9 cellular contexts compared by ENCODE assay signal in the genomic region with DNA sequence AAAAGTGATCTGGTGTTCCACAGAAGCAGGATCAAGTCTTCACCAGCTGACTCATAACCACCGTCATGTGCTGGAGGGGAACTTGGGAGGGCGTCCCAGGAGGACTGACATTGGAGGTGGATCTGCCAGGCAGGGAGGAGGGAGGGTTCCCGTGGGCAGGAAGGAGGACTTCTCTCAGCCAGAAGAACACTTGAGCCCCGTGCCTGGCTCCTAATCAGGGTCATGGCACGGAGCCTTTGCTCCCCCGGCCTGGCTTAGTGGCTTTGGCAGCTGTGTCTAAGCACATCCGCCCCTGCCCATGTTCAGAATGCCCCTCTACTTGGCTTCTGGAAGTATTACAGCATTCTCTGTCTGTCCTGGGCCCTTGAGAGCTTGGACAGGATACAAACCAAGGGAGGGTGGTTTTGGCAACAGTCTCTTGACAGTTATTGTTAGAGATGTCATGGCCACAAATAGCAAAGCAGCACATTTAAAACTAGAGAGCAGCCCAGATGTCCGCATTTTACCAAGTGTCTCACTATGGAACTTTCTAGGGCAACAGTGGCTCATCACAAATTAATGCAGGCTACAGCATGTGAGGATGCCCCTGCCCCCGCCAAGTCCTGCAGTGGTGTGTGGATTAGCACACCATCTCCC. TPM values are rescaled to one million over a fixed set of nuclear protein-coding genes. Genes with fewer than 3 reads are reported as not detected.
DNase-seq lines count a peak whose midpoint lies in the region; ATAC-seq and TF ChIP-seq lines count a peak whose summit lies in the region.
"Had no signal": no experiment of that assay in that cellular context is flagged by ENCODE, and none has a peak within 500 bp of the region (broad histone marks: within the 10 kb centered on the region; RNA-seq: fewer than 3 reads in every experiment).

No MANE protein-coding gene starts in this region.

- H3K9me3 ChIP-seq in lower lobe of right lung (no peaks in the 10 kb centered on the region), testis (no peaks in the 10 kb centered on the region)
- no peaks in the 10 kb centered on the region for H3K9me3 ChIP-seq in CD8-positive, alpha-beta T cell (ENCODE audit: low read length)

- H3K36me3 ChIP-seq in lower lobe of right lung (peaks cover 81% of the 10 kb centered on the region), testis (ENCODE audit: low read depth, missing control alignments) (no peaks in the 10 kb centered on the region)
- H3K36me3 ChIP-seq in CD8-positive, alpha-beta T cell (ENCODE audit: insufficient read depth, low read length), result peaks cover 27% of the 10 kb centered on the region

- intact Hi-C loops in lower lobe of right lung (cut with DNase I), result no loop called here
- intact Hi-C loops in testis (cut with DNase I; ENCODE audit: low total_unique reads), result no loop called here
- intact Hi-C loops in CD8-positive, alpha-beta T cell (cut with DNase I, micrococcal nuclease), result no loop called here

- no peak overlapping the region for H3K27ac Mint-ChIP-seq in CD8-positive, alpha-beta T cell

- 51 to 52% methylated on average over 5 to 9 of the region's 9 CpGs for WGBS in testis, 2 donors

- H3K36me3 Mint-ChIP-seq in CD8-positive, alpha-beta T cell, result peaks cover 75% of the 10 kb centered on the region

- peaks cover 13% of the 10 kb centered on the region for H3K4me1 ChIP-seq in lower lobe of right lung
- peaks cover 7% of the 10 kb centered on the region for H3K4me1 ChIP-seq in testis
- no peaks in the 10 kb centered on the region for H3K4me1 ChIP-seq in CD8-positive, alpha-beta T cell (ENCODE audit: insufficient read depth, low read length)

- ATAC-seq in lower lobe of right lung, result peak; percentile 80 to 81
- no peak for ATAC-seq in CD8-positive, alpha-beta T cell

- no peaks in the 10 kb centered on the region for H3K27me3 Mint-ChIP-seq in CD8-positive, alpha-beta T cell (ENCODE audit: low read depth)

- H3K4me3 Mint-ChIP-seq in CD8-positive, alpha-beta T cell, result no peak overlapping the region

- H3K27ac ChIP-seq in cingulate gyrus (ENCODE audit: low read depth, low read length) (peak overlapping the region; percentile 60), lower lobe of right lung (peak overlapping the region; percentile 53), testis (peak overlapping the region; percentile 2 to 60)
- no peak overlapping the region for H3K27ac ChIP-seq in CD8-positive, alpha-beta T cell (ENCODE audit: low read depth, low read length)

- POLR2A ChIA-PET in CD8-positive, alpha-beta T cell (lab: Charles Lee), result no interaction called here

- no peaks in the 10 kb centered on the region for H3K27me3 ChIP-seq in lower lobe of right lung (ENCODE audit: low read depth)
- H3K27me3 ChIP-seq in testis, result no peaks in the 10 kb centered on the region
- H3K27me3 ChIP-seq in CD8-positive, alpha-beta T cell (ENCODE audit: insufficient read depth, low read length), result no peaks in the 10 kb centered on the region

- no peak overlapping the region for H3K4me3 ChIP-seq in lower lobe of right lung
- no peak overlapping the region for H3K4me3 ChIP-seq in testis
- H3K4me3 ChIP-seq in CD8-positive, alpha-beta T cell (ENCODE audit: low read depth, low read length), result no peak overlapping the region

- TF ChIP-seq POLR2A in testis (IDR thresholded peaks at IDR 0.05), result no peak

- TF ChIP-seq CTCF in lower lobe of right lung (IDR thresholded peaks at IDR 0.05), result no peak
- no peak for TF ChIP-seq CTCF in testis (IDR thresholded peaks at IDR 0.05)
- no peak for TF ChIP-seq CTCF in CD8-positive, alpha-beta T cell (IDR thresholded peaks at IDR 0.05)

- H3K4me1 Mint-ChIP-seq in CD8-positive, alpha-beta T cell (ENCODE audit: low read depth), result peaks cover 6% of the 10 kb centered on the region

- DNase-seq in M059J (ENCODE audit: low read depth) (peak; percentile 80), lower lobe of right lung (peak; percentile 55), testis (peak; percentile 74), cortex of kidney (lab: John Stamatoyannopoulos, UW) (no peak), NCI-H69 (lab: John Stamatoyannopoulos, UW) (no peak), cerebellar nuclear complex (lab: John Stamatoyannopoulos, UW) (no peak)
- DNase-seq in CD8-positive, alpha-beta T cell, result no peak
- DNase-seq: NK-92 treated with Interleukin-12 subunit alpha and Interleukin-12 subunit beta, amount 100 ng/mL, for 24 hours had no signal

- CTCF ChIA-PET in CD8-positive, alpha-beta T cell (lab: Charles Lee), result no interaction called here

- no peaks in the 10 kb centered on the region for H3K9me3 Mint-ChIP-seq in CD8-positive, alpha-beta T cell

RNA-seq across cellular contexts. Expression of gene PPP1R7, which starts 11.5 kb away (rescaled TPM):
- 59.2 and 60.7 TPM in 2 replicates for total RNA-seq in M059J (2014; rRNA removed; shearing (Covaris generic))
- total RNA-seq in lower lobe of right lung, result 58.9 TPM
- 100 to 1,000 TPM; 100 to 139 TPM for total RNA-seq in testis
- 358 TPM for polyA plus RNA-seq in testis (ENCODE audit: insufficient read depth, low read depth, low replicate concordance)
- total RNA-seq in CD8-positive, alpha-beta T cell, result 10 to 100 TPM; 47.5 to 50.9 TPM

RNA-seq across cellular contexts. Expression of gene PASK, which starts 12.5 kb away (rescaled TPM):
- total RNA-seq in M059J (2014; rRNA removed; shearing (Covaris generic)), result 5.8 and 9.6 TPM in 2 replicates
- total RNA-seq in lower lobe of right lung, result 10.8 TPM
- 10 to 100 TPM; 54.0 to 57.6 TPM for total RNA-seq in testis
- 48.6 TPM for polyA plus RNA-seq in testis (ENCODE audit: insufficient read depth, low read depth, low replicate concordance)
- 100 to 1,000 TPM; 306 to 329 TPM for total RNA-seq in CD8-positive, alpha-beta T cell

RNA-seq across cellular contexts. Expression of gene ANO7, which starts 26.7 kb away (rescaled TPM):
- 0.62 and 0.76 TPM in 2 replicates for total RNA-seq in M059J (2014; rRNA removed; shearing (Covaris generic))
- 1.3 TPM for total RNA-seq in lower lobe of right lung
- total RNA-seq in testis, result 1 to 10 TPM; 1.9 to 2.5 TPM
- 1.2 TPM for polyA plus RNA-seq in testis (ENCODE audit: insufficient read depth, low read depth, low replicate concordance)
- under 1 TPM in 1 of 2 experiments, not detected in 1; 0.30 TPM for total RNA-seq in CD8-positive, alpha-beta T cell

RNA-seq across cellular contexts. Expression of gene MTERF4, which starts 59.7 kb away (rescaled TPM):
- 9.0 and 12.3 TPM in 2 replicates for total RNA-seq in M059J (2014; rRNA removed; shearing (Covaris generic))
- total RNA-seq in lower lobe of right lung, result 32.0 TPM
- 10 to 100 TPM; 26.4 to 40.6 TPM for total RNA-seq in testis
- polyA plus RNA-seq in testis (ENCODE audit: insufficient read depth, low read depth, low replicate concordance), result 37.3 TPM
- 100 to 1,000 TPM in 1 of 2 experiments, 10 to 100 TPM in 1; 100.0 to 102 TPM for total RNA-seq in CD8-positive, alpha-beta T cell

Comparison
In these comparisons a context has a peak if more than half of its experiments do, and no peak if none do; other contexts are left out.
1. DNase-seq: peak in M059J (single experiment), lower lobe of right lung (single experiment) and testis (single experiment); none in cortex of kidney (single experiment), CD8-positive, alpha-beta T cell (0 of 7), NCI-H69 (single experiment) and cerebellar nuclear complex (0 of 2).
2. RNA of gene PASK, which starts 12.5 kb away (total RNA-seq): 306 to 329 TPM in CD8-positive, alpha-beta T cell; 54.0 to 57.6 TPM in testis, 10.8 TPM in lower lobe of right lung (single experiment) and 5.8 to 9.6 TPM in M059J; every median in the first group is over 4 times any median in the second.